Comparison of ENCODE assay signal across 20 cellular contexts in genomic region chr15:60774829-60775228, GRCh38.
DNase-seq lines count a peak whose midpoint lies in the region; ATAC-seq, FAIRE-seq and TF ChIP-seq lines count a peak whose summit lies in the region.
"Had no signal": no experiment of that assay in that cellular context is flagged by ENCODE, and none has a peak within 500 bp of the region (broad histone marks: within the 10 kb centered on the region; RNA-seq: fewer than 3 reads in every experiment).

No MANE protein-coding gene starts in this region.

- no peaks in the 10 kb centered on the region for H3K36me3 Mint-ChIP-seq in activated T-cell treated with anti-CD3 and anti-CD28 coated beads, Interleukin-2, amount 50 U/mL, for 24 hours (ENCODE audit: low read depth)
- H3K36me3 Mint-ChIP-seq in astrocyte (ENCODE audit: low read depth, unreplicated experiment), result no peaks in the 10 kb centered on the region
- peaks cover 6% of the 10 kb centered on the region for H3K36me3 Mint-ChIP-seq in stimulated activated effector memory CD8-positive, alpha-beta T cell treated with anti-CD3 and anti-CD28 coated beads, Interleukin-12 subunit alpha, Interleukin-12 subunit beta, amount 100 ng/mL, for 72 hours
- H3K36me3 Mint-ChIP-seq: CD4-positive, CD25-positive, alpha-beta regulatory T cell had no signal

- peaks cover 70% of the 10 kb centered on the region for H3K4me1 Mint-ChIP-seq in activated T-cell treated with anti-CD3 and anti-CD28 coated beads, Interleukin-2, amount 50 U/mL, for 24 hours (ENCODE audit: low read depth)
- H3K4me1 Mint-ChIP-seq in stimulated activated naive CD8-positive, alpha-beta T cell treated with anti-CD3 and anti-CD28 coated beads, Interleukin-15, amount 100 ng/mL, for 72 hours, result peaks cover 16% of the 10 kb centered on the region
- peaks cover 17% of the 10 kb centered on the region for H3K4me1 Mint-ChIP-seq in astrocyte (ENCODE audit: low read depth, unreplicated experiment)
- H3K4me1 Mint-ChIP-seq in stimulated activated effector memory CD8-positive, alpha-beta T cell treated with anti-CD3 and anti-CD28 coated beads, Interleukin-12 subunit alpha, Interleukin-12 subunit beta, amount 100 ng/mL, for 72 hours, result peaks cover 16% of the 10 kb centered on the region

- no peaks in the 10 kb centered on the region for H3K9me3 Mint-ChIP-seq in activated T-cell treated with anti-CD3 and anti-CD28 coated beads, Interleukin-2, amount 50 U/mL, for 24 hours
- H3K9me3 Mint-ChIP-seq in stimulated activated naive CD8-positive, alpha-beta T cell treated with anti-CD3 and anti-CD28 coated beads, Interleukin-15, amount 100 ng/mL, for 72 hours, result no peaks in the 10 kb centered on the region
- H3K9me3 Mint-ChIP-seq in astrocyte (ENCODE audit: unreplicated experiment), result no peaks in the 10 kb centered on the region
- no peaks in the 10 kb centered on the region for H3K9me3 Mint-ChIP-seq in stimulated activated effector memory CD8-positive, alpha-beta T cell treated with anti-CD3 and anti-CD28 coated beads, Interleukin-12 subunit alpha, Interleukin-12 subunit beta, amount 100 ng/mL, for 72 hours

- peaks cover 5% of the 10 kb centered on the region for H3K4me1 ChIP-seq in astrocyte (ENCODE audit: insufficient read depth, low read length)

- H3K27me3 ChIP-seq in astrocyte (ENCODE audit: insufficient read depth, low read length), result no peaks in the 10 kb centered on the region

- no peaks in the 10 kb centered on the region for H4K20me1 ChIP-seq in astrocyte (ENCODE audit: insufficient read depth, low read length)

- H3K36me3 ChIP-seq in astrocyte (ENCODE audit: insufficient read depth, low read length), result no peaks in the 10 kb centered on the region

- no peak for DNase-seq in activated T-cell treated with anti-CD3 and anti-CD28 coated beads, Interleukin-2, amount 50 U/mL, for 24 hours
- no peak for DNase-seq in activated T-cell treated with anti-CD3 and anti-CD28 coated beads, Interleukin-2, amount 50 U/mL, for 1 hour
- no peak for DNase-seq in stimulated activated naive CD8-positive, alpha-beta T cell treated with anti-CD3 and anti-CD28 coated beads, Interleukin-15, amount 100 ng/mL, for 72 hours
- DNase-seq in stimulated activated naive CD8-positive, alpha-beta T cell treated with anti-CD3 and anti-CD28 coated beads, Interleukin-15, Interleukin-2, amounts not matched to agents 100 U/mL and 50 U/mL, for 24 hours, result no peak
- no peak for DNase-seq in astrocyte (ENCODE audit: low read depth)
- DNase-seq in stimulated activated effector memory CD8-positive, alpha-beta T cell treated with anti-CD3 and anti-CD28 coated beads, Interleukin-12 subunit alpha, Interleukin-12 subunit beta, amount 100 ng/mL, for 72 hours (ENCODE audit: low spot score in 2 of 2), result no peak
- no peak for DNase-seq in cerebellar nuclear complex (lab: John Stamatoyannopoulos, UW)
- DNase-seq: ACHN; AML-193; CD4-positive, CD25-positive, alpha-beta regulatory T cell; EL; NCI-H1048; NCI-H146; NCI-H2081 treated with DMSO at 0.1 percent for 48 hours; NCI-H510A; NCI-H82 had no signal

- peak; percentile 59 for ATAC-seq in stimulated activated naive CD8-positive, alpha-beta T cell treated with anti-CD3 and anti-CD28 coated beads, Interleukin-15, amount 100 ng/mL, for 72 hours
- ATAC-seq in stimulated activated naive CD8-positive, alpha-beta T cell treated with anti-CD3 and anti-CD28 coated beads, Interleukin-15, Interleukin-2, amounts not matched to agents 100 U/mL and 50 U/mL, for 24 hours, result no peak
- ATAC-seq in stimulated activated effector memory CD8-positive, alpha-beta T cell treated with anti-CD3 and anti-CD28 coated beads, Interleukin-12 subunit alpha, Interleukin-12 subunit beta, amount 100 ng/mL, for 72 hours, result peak; percentile 76
- no peak for ATAC-seq in GM21737 (IDR thresholded peaks at IDR 0.05; ENCODE audit: unreplicated experiment)
- ATAC-seq: K562, Panc1 had no signal

- H2AFZ ChIP-seq in astrocyte (ENCODE audit: low read depth, low read length), result no peak overlapping the region

- no peak overlapping the region for H3K4me3 ChIP-seq in astrocyte (ENCODE audit: insufficient read depth, low read depth, low read length)
- H3K4me3 ChIP-seq: K562 had no signal

- peak overlapping the region; percentile 75 for H3K27ac Mint-ChIP-seq in activated T-cell treated with anti-CD3 and anti-CD28 coated beads, Interleukin-2, amount 50 U/mL, for 24 hours
- H3K27ac Mint-ChIP-seq in stimulated activated naive CD8-positive, alpha-beta T cell treated with anti-CD3 and anti-CD28 coated beads, Interleukin-15, amount 100 ng/mL, for 72 hours, result no peak overlapping the region
- H3K27ac Mint-ChIP-seq in astrocyte (ENCODE audit: unreplicated experiment), result peak overlapping the region; percentile 4
- H3K27ac Mint-ChIP-seq in stimulated activated effector memory CD8-positive, alpha-beta T cell treated with anti-CD3 and anti-CD28 coated beads, Interleukin-12 subunit alpha, Interleukin-12 subunit beta, amount 100 ng/mL, for 72 hours, result no peak overlapping the region

- no peak overlapping the region for H3K4me2 ChIP-seq in astrocyte (ENCODE audit: low read length)

- TF ChIP-seq CTCF in astrocyte (IDR thresholded peaks at IDR 0.05; ENCODE audit: insufficient read depth, low read depth, low read length), result no peak

- no peak overlapping the region for H3K4me3 Mint-ChIP-seq in activated T-cell treated with anti-CD3 and anti-CD28 coated beads, Interleukin-2, amount 50 U/mL, for 24 hours
- no peak overlapping the region for H3K4me3 Mint-ChIP-seq in stimulated activated naive CD8-positive, alpha-beta T cell treated with anti-CD3 and anti-CD28 coated beads, Interleukin-15, amount 100 ng/mL, for 72 hours
- H3K4me3 Mint-ChIP-seq in astrocyte (ENCODE audit: unreplicated experiment), result no peak overlapping the region
- H3K4me3 Mint-ChIP-seq in stimulated activated effector memory CD8-positive, alpha-beta T cell treated with anti-CD3 and anti-CD28 coated beads, Interleukin-12 subunit alpha, Interleukin-12 subunit beta, amount 100 ng/mL, for 72 hours, result no peak overlapping the region

- FAIRE-seq in astrocyte (lab: Jason Lieb, UNC), result no peak
- FAIRE-seq: H54, K562 had no signal

- no peaks in the 10 kb centered on the region for H3K9me3 ChIP-seq in astrocyte (ENCODE audit: insufficient read depth, low read depth, low read length)

- H3K27ac ChIP-seq in astrocyte (ENCODE audit: low read depth, low read length), result no peak overlapping the region

- H3K27me3 Mint-ChIP-seq in activated T-cell treated with anti-CD3 and anti-CD28 coated beads, Interleukin-2, amount 50 U/mL, for 24 hours, result no peaks in the 10 kb centered on the region
- H3K27me3 Mint-ChIP-seq in stimulated activated naive CD8-positive, alpha-beta T cell treated with anti-CD3 and anti-CD28 coated beads, Interleukin-15, amount 100 ng/mL, for 72 hours, result no peaks in the 10 kb centered on the region
- peaks cover 7% of the 10 kb centered on the region for H3K27me3 Mint-ChIP-seq in astrocyte (ENCODE audit: low read depth, unreplicated experiment)
- H3K27me3 Mint-ChIP-seq: CD4-positive, CD25-positive, alpha-beta regulatory T cell had no signal

- H3K9ac ChIP-seq in astrocyte (ENCODE audit: low read length), result no peak overlapping the region

- no peaks in the 10 kb centered on the region for H3K79me2 ChIP-seq in astrocyte (ENCODE audit: insufficient read depth, low read length)

Comparison
In these comparisons a context has a peak if more than half of its experiments do, and no peak if none do; other contexts are left out.
1. ATAC-seq: peak in stimulated activated naive CD8-positive, alpha-beta T cell treated with anti-CD3 and anti-CD28 coated beads, Interleukin-15, amount 100 ng/mL, for 72 hours (single experiment) and stimulated activated effector memory CD8-positive, alpha-beta T cell treated with anti-CD3 and anti-CD28 coated beads, Interleukin-12 subunit alpha, Interleukin-12 subunit beta, amount 100 ng/mL, for 72 hours (single experiment); none in stimulated activated naive CD8-positive, alpha-beta T cell treated with anti-CD3 and anti-CD28 coated beads, Interleukin-15, Interleukin-2, amounts not matched to agents 100 U/mL and 50 U/mL, for 24 hours (single experiment) and GM21737 (single experiment).
2. H3K27ac Mint-ChIP-seq: peak in activated T-cell treated with anti-CD3 and anti-CD28 coated beads, Interleukin-2, amount 50 U/mL, for 24 hours (single experiment) and astrocyte (single experiment); none in stimulated activated naive CD8-positive, alpha-beta T cell treated with anti-CD3 and anti-CD28 coated beads, Interleukin-15, amount 100 ng/mL, for 72 hours (0 of 2) and stimulated activated effector memory CD8-positive, alpha-beta T cell treated with anti-CD3 and anti-CD28 coated beads, Interleukin-12 subunit alpha, Interleukin-12 subunit beta, amount 100 ng/mL, for 72 hours (single experiment).